In genomic region chr2:177314194-177314593, GRCh38 we compare ENCODE assay signal across 16 cellular contexts. TPM values are rescaled to one million over a fixed set of nuclear protein-coding genes. Genes with fewer than 3 reads are reported as not detected.
DNase-seq lines count a peak whose midpoint lies in the region; ATAC-seq, FAIRE-seq and TF ChIP-seq lines count a peak whose summit lies in the region.
"Had no signal": no experiment of that assay in that cellular context is flagged by ENCODE, and none has a peak within 500 bp of the region (broad histone marks: within the 10 kb centered on the region; RNA-seq: fewer than 3 reads in every experiment).

No MANE protein-coding gene starts in this region.

- FAIRE-seq in bronchial epithelial cell (lab: Jason Lieb, UNC): no peak
- FAIRE-seq: islet of Langerhans had no signal

- peak overlapping the region; percentile 10 for H3K27ac ChIP-seq in urinary bladder (ENCODE audit: low read depth)
- H3K27ac ChIP-seq: 22Rv1, neural progenitor cell, SJSA1, tibial nerve had no signal

- in situ Hi-C loops in GM13976 (cut with MboI; ENCODE audit: low sequenced_read_pairs, unreplicated experiment): no loop called here

- no peak for TF ChIP-seq CTCF in bronchial epithelial cell (IDR thresholded peaks at IDR 0.05; ENCODE audit: insufficient read depth, low read length, severe bottlenecking)
- TF ChIP-seq CTCF in GM13976 (IDR thresholded peaks at IDR 0.05; ENCODE audit: borderline replicate concordance, control extremely low read depth, extremely low read depth, insufficient read depth, missing control alignments): no peak

- no peaks in the 10 kb centered on the region for H3K4me1 ChIP-seq in urinary bladder (ENCODE audit: insufficient read depth)
- H3K4me1 ChIP-seq: tibial nerve had no signal

- 22% methylated on average over 1 of the region's 1 CpG for WGBS in urinary bladder

- H3K4me3 ChIP-seq in bronchial epithelial cell (ENCODE audit: low read depth, low read length): peak overlapping the region; percentile 19
- H3K4me3 ChIP-seq in urinary bladder (ENCODE audit: low read depth, low read length): no peak overlapping the region
- H3K4me3 ChIP-seq: neural progenitor cell, SJSA1, tibial nerve had no signal

- no peaks in the 10 kb centered on the region for H3K27me3 ChIP-seq in bronchial epithelial cell (ENCODE audit: control insufficient read depth, insufficient read depth, low read length)
- H3K27me3 ChIP-seq: neural progenitor cell, SJSA1, tibial nerve had no signal

- H3K36me3 ChIP-seq in bronchial epithelial cell (ENCODE audit: control insufficient read depth, insufficient read depth, low read length): no peaks in the 10 kb centered on the region
- H3K36me3 ChIP-seq in urinary bladder (ENCODE audit: insufficient read depth): no peaks in the 10 kb centered on the region
- H3K36me3 ChIP-seq: neural progenitor cell, SJSA1 had no signal

- DNase-seq in NCI-H2107 treated with DMSO at 0.1 percent for 48 hours (lab: John Stamatoyannopoulos, UW; ENCODE audit: unreplicated experiment) (peak; percentile 5), NCI-H2107 (lab: John Stamatoyannopoulos, UW) (no peak), bronchial epithelial cell (ENCODE audit: low read depth) (peak; percentile 86), left lobe of liver (ENCODE audit: low spot score) (no peak), 8988T (no peak), GM13976 (ENCODE audit: low spot score) (no peak)
- DNase-seq: activated CD4-positive, alpha-beta T cell treated with anti-CD3 and anti-CD28 coated beads, Interleukin-2, amount 50 U/mL, for 4 hours; activated naive CD4-positive, alpha-beta T cell treated with anti-CD3 and anti-CD28 coated beads, Interleukin-2, amount 50 U/mL, for 16 hours; GDM1 had no signal

- ATAC-seq in left lobe of liver (peak; percentile 63), GM18520 (IDR thresholded peaks at IDR 0.05; ENCODE audit: unreplicated experiment) (no peak)

RNA-seq across cellular contexts. Expression of gene NFE2L2, which starts 49.7 kb away (rescaled TPM):
- total RNA-seq in bronchial epithelial cell: 64.5 and 68.5 TPM in 2 replicates
- total RNA-seq in left lobe of liver: 29.2 TPM
- total RNA-seq in urinary bladder: 108 TPM
- polyA plus RNA-seq in urinary bladder: 149 TPM

Comparison
In these comparisons a context has a peak if more than half of its experiments do, and no peak if none do; other contexts are left out.
1. DNase-seq: peak in NCI-H2107 treated with DMSO at 0.1 percent for 48 hours (single experiment) and bronchial epithelial cell (single experiment); none in NCI-H2107 (single experiment), left lobe of liver (single experiment), 8988T (single experiment) and GM13976 (single experiment).